In the genomic region with DNA sequence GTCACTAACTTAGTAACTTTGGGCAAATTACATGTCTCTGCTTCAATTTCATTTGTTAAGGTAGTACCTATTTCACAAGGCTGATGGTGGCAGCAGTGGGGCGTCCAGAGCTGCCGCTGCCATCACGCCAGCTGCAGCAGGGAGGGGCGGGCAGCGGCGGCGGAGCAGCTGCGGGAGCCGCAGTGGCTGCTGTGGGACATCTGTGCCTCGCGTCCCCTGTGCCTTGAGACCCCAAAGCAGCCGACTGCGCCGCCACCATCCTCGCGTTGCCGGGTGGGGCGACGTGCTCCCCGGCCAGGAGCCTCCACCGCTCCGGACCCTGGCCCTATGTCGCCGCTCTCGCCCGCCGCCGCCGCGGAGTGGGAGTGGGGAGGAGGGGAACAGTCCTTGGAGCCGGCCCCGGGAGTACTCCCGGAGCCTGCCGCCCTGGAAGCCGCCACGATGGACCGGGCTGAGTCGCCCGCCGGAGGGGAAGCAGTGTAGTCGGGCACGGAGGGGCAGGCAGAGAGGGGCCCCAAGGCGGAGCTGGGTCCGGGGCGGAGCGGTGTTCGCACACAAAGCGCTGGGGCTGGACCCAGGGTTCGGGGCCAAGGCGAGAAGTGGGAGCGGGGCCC, we compare ENCODE assay signal across 8 cellular contexts. TPM values are rescaled to one million over a fixed set of nuclear protein-coding genes. Genes with fewer than 3 reads are reported as not detected.
DNase-seq lines count a peak whose midpoint lies in the region; ATAC-seq and TF ChIP-seq lines count a peak whose summit lies in the region.

No MANE protein-coding gene starts in this region.

- H3K27ac Mint-ChIP-seq in activated T-helper 2 cell treated with anti-CD3 and anti-CD28 coated beads, Interferon-gamma antibody, Interleukin-2, Interleukin-4, amounts not matched to agents 10 μg/mL and 5 μg/mL and 100 μg/mL, durations not matched to agents 14 hours and 24 hours and 36 hours: no peak overlapping the region
- peak overlapping the region in 5 of 9 donors; percentile 10 to 31 (median 20) for H3K27ac Mint-ChIP-seq in naive thymus-derived CD4-positive, alpha-beta T cell

- H3K9me3 ChIP-seq in naive thymus-derived CD4-positive, alpha-beta T cell (ENCODE audit: control insufficient read depth in 2 of 3, low read length in 3 of 3): no peaks in the 10 kb centered on the region

- POLR2A ChIA-PET in naive thymus-derived CD4-positive, alpha-beta T cell (lab: Charles Lee): interaction anchor here (0.6 to 0.9 kb wide), 2 partner anchors 563 to 1424 kb away, joined by 3 to 5 read pairs; no protein-coding TSS in a partner anchor

- peak; percentile 29 for TF ChIP-seq CTCF in fibroblast of pulmonary artery (IDR thresholded peaks at IDR 0.05; ENCODE audit: low read length, missing control alignments)

- DNase-seq in DMS53 treated with DMSO at 0.1 percent for 48 hours (lab: John Stamatoyannopoulos, UW; ENCODE audit: unreplicated experiment) (peak; percentile 83), NOMO-1 treated with dmso at 0.1 percent for 144 hours (lab: John Stamatoyannopoulos, UW; ENCODE audit: unreplicated experiment) (peak; percentile 45), fibroblast of pulmonary artery (ENCODE audit: low read depth) (peak; percentile 49), stromal cell of bone marrow (ENCODE audit: low read depth) (peak; percentile 28)
- DNase-seq in activated T-helper 2 cell treated with anti-CD3 and anti-CD28 coated beads, Interferon-gamma antibody, Interleukin-2, Interleukin-4, amounts not matched to agents 10 μg/mL and 5 μg/mL and 100 μg/mL, durations not matched to agents 14 hours and 24 hours and 36 hours (ENCODE audit: low spot score): no peak
- DNase-seq in naive thymus-derived CD4-positive, alpha-beta T cell: peak in 8 of 9 donors; percentile 32 to 61 (median 42)

- peak overlapping the region; percentile 51 for H3K4me3 Mint-ChIP-seq in activated T-helper 2 cell treated with anti-CD3 and anti-CD28 coated beads, Interferon-gamma antibody, Interleukin-2, Interleukin-4, amounts not matched to agents 10 μg/mL and 5 μg/mL and 100 μg/mL, durations not matched to agents 14 hours and 24 hours and 36 hours (ENCODE audit: low read depth)
- H3K4me3 Mint-ChIP-seq in naive thymus-derived CD4-positive, alpha-beta T cell: peak overlapping the region; percentile 76 to 86 (median 81)

- H3K4me1 ChIP-seq in naive thymus-derived CD4-positive, alpha-beta T cell (ENCODE audit: control insufficient read depth in 2 of 2, insufficient read depth in 2 of 2, low read length in 2 of 2): peaks cover 6 to 10% of the 10 kb centered on the region in 2 donors

- no peaks in the 10 kb centered on the region for H3K27me3 ChIP-seq in naive thymus-derived CD4-positive, alpha-beta T cell (ENCODE audit: control insufficient read depth in 2 of 2, insufficient read depth in 2 of 2, low read length in 2 of 2)

- H3K36me3 Mint-ChIP-seq in activated T-helper 2 cell treated with anti-CD3 and anti-CD28 coated beads, Interferon-gamma antibody, Interleukin-2, Interleukin-4, amounts not matched to agents 10 μg/mL and 5 μg/mL and 100 μg/mL, durations not matched to agents 14 hours and 24 hours and 36 hours (ENCODE audit: low read depth): no peaks in the 10 kb centered on the region
- H3K36me3 Mint-ChIP-seq in naive thymus-derived CD4-positive, alpha-beta T cell: no peaks in the 10 kb centered on the region

- H3K4me3 ChIP-seq in fibroblast of pulmonary artery (replicated peaks; ENCODE audit: low read depth, low read length): peak overlapping the region; percentile 68
- H3K4me3 ChIP-seq in naive thymus-derived CD4-positive, alpha-beta T cell (ENCODE audit: low read length): peak overlapping the region; percentile 53

- H3K9me3 Mint-ChIP-seq in activated T-helper 2 cell treated with anti-CD3 and anti-CD28 coated beads, Interferon-gamma antibody, Interleukin-2, Interleukin-4, amounts not matched to agents 10 μg/mL and 5 μg/mL and 100 μg/mL, durations not matched to agents 14 hours and 24 hours and 36 hours: no peaks in the 10 kb centered on the region
- no peaks in the 10 kb centered on the region for H3K9me3 Mint-ChIP-seq in naive thymus-derived CD4-positive, alpha-beta T cell

- CTCF ChIA-PET in naive thymus-derived CD4-positive, alpha-beta T cell (lab: Charles Lee): interaction anchor here (0.6 to 2.5 kb wide), 4 partner anchors 15 to 296 kb away, joined by 3 to 12 read pairs (median 4); a partner anchor contains a TSS

- peaks cover 0 to 6% (median 0%) of the 10 kb centered on the region in 3 experiments for H3K36me3 ChIP-seq in naive thymus-derived CD4-positive, alpha-beta T cell (ENCODE audit: control insufficient read depth in 2 of 3, insufficient read depth in 3 of 3, low read length in 3 of 3)

- ATAC-seq in HG02642 (IDR thresholded peaks at IDR 0.05; ENCODE audit: poor library complexity, unreplicated experiment) (peak; percentile 78), GM18858 (IDR thresholded peaks at IDR 0.05; ENCODE audit: unreplicated experiment) (no peak)
- ATAC-seq in naive thymus-derived CD4-positive, alpha-beta T cell: peak; percentile 94

- H3K4me1 Mint-ChIP-seq in activated T-helper 2 cell treated with anti-CD3 and anti-CD28 coated beads, Interferon-gamma antibody, Interleukin-2, Interleukin-4, amounts not matched to agents 10 μg/mL and 5 μg/mL and 100 μg/mL, durations not matched to agents 14 hours and 24 hours and 36 hours (ENCODE audit: low read depth): peaks cover 3% of the 10 kb centered on the region
- peaks cover 4 to 13% (median 9%) of the 10 kb centered on the region in 7 donors for H3K4me1 Mint-ChIP-seq in naive thymus-derived CD4-positive, alpha-beta T cell

- intact Hi-C loops in activated T-helper 2 cell treated with anti-CD3 and anti-CD28 coated beads, Interferon-gamma antibody, Interleukin-2, Interleukin-4, amounts not matched to agents 10 μg/mL and 5 μg/mL and 100 μg/mL, durations not matched to agents 14 hours and 24 hours and 36 hours (cut with micrococcal nuclease): no loop called here
- intact Hi-C loops in naive thymus-derived CD4-positive, alpha-beta T cell (cut with micrococcal nuclease): loop anchor here in 1 of 2 donors (10.0 kb wide), 1 partner anchor 400 kb away; no protein-coding TSS in a partner anchor

- peak overlapping the region; percentile 55 for H3K27ac ChIP-seq in naive thymus-derived CD4-positive, alpha-beta T cell (ENCODE audit: low read depth, low read length)

- H3K27me3 Mint-ChIP-seq in activated T-helper 2 cell treated with anti-CD3 and anti-CD28 coated beads, Interferon-gamma antibody, Interleukin-2, Interleukin-4, amounts not matched to agents 10 μg/mL and 5 μg/mL and 100 μg/mL, durations not matched to agents 14 hours and 24 hours and 36 hours (ENCODE audit: low read depth): peaks cover 27% of the 10 kb centered on the region
- peaks cover 0 to 30% (median 0%) of the 10 kb centered on the region in 5 donors for H3K27me3 Mint-ChIP-seq in naive thymus-derived CD4-positive, alpha-beta T cell

RNA-seq across cellular contexts. Expression of a gene that starts 51.4 kb away (rescaled TPM):
- total RNA-seq in activated T-helper 2 cell treated with anti-CD3 and anti-CD28 coated beads, Interferon-gamma antibody, Interleukin-2, Interleukin-4, amounts not matched to agents 10 μg/mL and 5 μg/mL and 100 μg/mL, durations not matched to agents 14 hours and 24 hours and 36 hours: not detected in 2 replicates
- total RNA-seq in naive thymus-derived CD4-positive, alpha-beta T cell: 1 to 10 TPM in 2 of 5 experiments, under 1 TPM in 1, not detected in 2; 0.12 to 4.9 (median 3.0) TPM
- under 1 TPM in 1 of 2 donors, not detected in 1; 0.08 TPM for polyA plus RNA-seq in naive thymus-derived CD4-positive, alpha-beta T cell
